Comparison of ENCODE assay signal across 27 cellular contexts in genomic region chrX:40964633-40965586, GRCh38.
DNase-seq lines count a peak whose midpoint lies in the region; ATAC-seq, FAIRE-seq and TF ChIP-seq lines count a peak whose summit lies in the region.
"Had no signal": no experiment of that assay in that cellular context is flagged by ENCODE, and none has a peak within 500 bp of the region (broad histone marks: within the 10 kb centered on the region; RNA-seq: fewer than 3 reads in every experiment).

No MANE protein-coding gene starts in this region.

- H3K9ac ChIP-seq in mammary epithelial cell (ENCODE audit: insufficient read depth, low read length): no peak overlapping the region
- H3K9ac ChIP-seq in astrocyte (ENCODE audit: low read length): no peak overlapping the region

- in situ Hi-C loops in mammary epithelial cell (cut with MboI; ENCODE audit: low sequenced_read_pairs in 2 of 2): loop anchor here in 1 of 2 donors (25.0 kb wide), 1 partner anchor 147 kb away; no protein-coding TSS in a partner anchor

- H3K9me3 ChIP-seq in mammary epithelial cell (replicated peaks; ENCODE audit: insufficient read depth, low read length) (no peaks in the 10 kb centered on the region), breast epithelium (peaks cover 0 to 10% of the 10 kb centered on the region in 2 donors), astrocyte (ENCODE audit: insufficient read depth, low read depth, low read length) (no peaks in the 10 kb centered on the region)
- H3K9me3 ChIP-seq: BE2C, gastroesophageal sphincter, Peyer's patch had no signal

- H3K4me1 Mint-ChIP-seq in astrocyte (ENCODE audit: low read depth, unreplicated experiment) (peaks cover 9% of the 10 kb centered on the region), type B pancreatic cell (ENCODE audit: unreplicated experiment) (no peaks in the 10 kb centered on the region)
- no peaks in the 10 kb centered on the region for H3K4me1 Mint-ChIP-seq in activated T-cell treated with anti-CD3 and anti-CD28 coated beads, Interleukin-2, amount 50 U/mL, for 72 hours (ENCODE audit: low read depth)
- H3K4me1 Mint-ChIP-seq: activated naive CD4-positive, alpha-beta T cell treated with anti-CD3 and anti-CD28 coated beads, Interleukin-2, amount 10 ng/mL, durations not matched to agents 7 days and 5 days had no signal

- dilution Hi-C loops in mammary epithelial cell (cut with HindIII; ENCODE audit: low sequenced_read_pairs): no loop called here

- H3K4me3 ChIP-seq in mammary epithelial cell (replicated peaks in 1 of 3; ENCODE audit: insufficient read depth in 1 of 3, low read depth in 2 of 3, low read length in 3 of 3): no peak overlapping the region
- H3K4me3 ChIP-seq in breast epithelium: no peak overlapping the region
- H3K4me3 ChIP-seq in astrocyte (ENCODE audit: insufficient read depth, low read depth, low read length): no peak overlapping the region
- H3K4me3 ChIP-seq: gastroesophageal sphincter, Peyer's patch, SK-N-MC, stomach, upper lobe of left lung had no signal

- peak; percentile 81 for FAIRE-seq in astrocyte (lab: Jason Lieb, UNC)
- FAIRE-seq: A204.1 had no signal

- H3K36me3 ChIP-seq in mammary epithelial cell (ENCODE audit: insufficient read depth, low read length) (no peaks in the 10 kb centered on the region), breast epithelium (no peaks in the 10 kb centered on the region), astrocyte (ENCODE audit: insufficient read depth, low read length) (no peaks in the 10 kb centered on the region)
- H3K36me3 ChIP-seq: BE2C, gastroesophageal sphincter, Peyer's patch, stomach, upper lobe of left lung had no signal

- H3K9me3 Mint-ChIP-seq in astrocyte (ENCODE audit: unreplicated experiment) (peaks cover 1% of the 10 kb centered on the region), type B pancreatic cell (peaks cover 17% of the 10 kb centered on the region)
- H3K9me3 Mint-ChIP-seq in activated T-cell treated with anti-CD3 and anti-CD28 coated beads, Interleukin-2, amount 50 U/mL, for 72 hours: peaks cover 0 to 2% of the 10 kb centered on the region in 2 donors
- H3K9me3 Mint-ChIP-seq: activated naive CD4-positive, alpha-beta T cell treated with anti-CD3 and anti-CD28 coated beads, Interleukin-2, amount 10 ng/mL, durations not matched to agents 7 days and 5 days had no signal

- H3K27ac Mint-ChIP-seq in astrocyte (ENCODE audit: unreplicated experiment) (peak overlapping the region; percentile 66), type B pancreatic cell (no peak overlapping the region)
- H3K27ac Mint-ChIP-seq in activated T-cell treated with anti-CD3 and anti-CD28 coated beads, Interleukin-2, amount 50 U/mL, for 72 hours: no peak overlapping the region
- H3K27ac Mint-ChIP-seq: activated CD8-positive, alpha-beta T cell treated with anti-CD3 and anti-CD28 coated beads, Interleukin-2, amount 10 ng/mL, durations not matched to agents 7 days and 5 days; activated naive CD4-positive, alpha-beta T cell treated with anti-CD3 and anti-CD28 coated beads, Interleukin-2, amount 10 ng/mL, durations not matched to agents 7 days and 5 days; progenitor cell of endocrine pancreas; T-helper 2 cell treated with Interferon-gamma antibody and Interleukin-4, amounts not matched to agents 5 μg/mL and 100 μg/mL, for 36 hours had no signal

- H4K20me1 ChIP-seq in mammary epithelial cell (ENCODE audit: insufficient read depth, low read length) (no peaks in the 10 kb centered on the region), astrocyte (ENCODE audit: insufficient read depth, low read length) (no peaks in the 10 kb centered on the region)

- H3K27me3 ChIP-seq in mammary epithelial cell (ENCODE audit: insufficient read depth, low read length) (no peaks in the 10 kb centered on the region), breast epithelium (peaks cover 0 to 13% of the 10 kb centered on the region in 2 donors), astrocyte (ENCODE audit: insufficient read depth, low read length) (no peaks in the 10 kb centered on the region)
- H3K27me3 ChIP-seq: BE2C, gastroesophageal sphincter, Peyer's patch, stomach, upper lobe of left lung had no signal

- no peak overlapping the region for H3K4me3 Mint-ChIP-seq in astrocyte (ENCODE audit: unreplicated experiment)
- no peak overlapping the region for H3K4me3 Mint-ChIP-seq in type B pancreatic cell
- H3K4me3 Mint-ChIP-seq in activated T-cell treated with anti-CD3 and anti-CD28 coated beads, Interleukin-2, amount 50 U/mL, for 72 hours: no peak overlapping the region
- H3K4me3 Mint-ChIP-seq: activated CD8-positive, alpha-beta T cell treated with anti-CD3 and anti-CD28 coated beads, Interleukin-2, amount 10 ng/mL, durations not matched to agents 7 days and 5 days; activated naive CD4-positive, alpha-beta T cell treated with anti-CD3 and anti-CD28 coated beads, Interleukin-2, amount 10 ng/mL, durations not matched to agents 7 days and 5 days; activated T-cell treated with anti-CD3 and anti-CD28 coated beads, Interleukin-2, amount 50 U/mL, for 4 hours; T-helper 2 cell treated with Interferon-gamma antibody and Interleukin-4, amounts not matched to agents 5 μg/mL and 100 μg/mL, for 36 hours had no signal

- H3K4me1 ChIP-seq in mammary epithelial cell (ENCODE audit: insufficient read depth, low read length) (peaks cover 8% of the 10 kb centered on the region), breast epithelium (no peaks in the 10 kb centered on the region), astrocyte (ENCODE audit: insufficient read depth, low read length) (no peaks in the 10 kb centered on the region)
- H3K4me1 ChIP-seq: BE2C, gastroesophageal sphincter, Peyer's patch, stomach had no signal

- TF ChIP-seq CTCF in mammary epithelial cell (conservative IDR thresholded peaks at IDR 0.05 in 1 of 2, IDR thresholded peaks at IDR 0.05 in 1 of 2; ENCODE audit: extremely low read depth in 1 of 2, insufficient read depth in 1 of 2, low read depth in 1 of 2, low read length in 2 of 2) (no peak), breast epithelium (IDR thresholded peaks at IDR 0.05) (no peak), astrocyte (IDR thresholded peaks at IDR 0.05; ENCODE audit: insufficient read depth, low read depth, low read length) (no peak), type B pancreatic cell (conservative IDR thresholded peaks at IDR 0.05) (no peak)

- ATAC-seq in HG03439 (IDR thresholded peaks at IDR 0.05; ENCODE audit: unreplicated experiment): no peak
- ATAC-seq in activated T-cell treated with anti-CD3 and anti-CD28 coated beads, Interleukin-2, amount 50 U/mL, for 72 hours (replicated peaks in 1 of 2): no peak
- ATAC-seq: activated CD8-positive, alpha-beta T cell treated with anti-CD3 and anti-CD28 coated beads, Interleukin-2, amount 10 ng/mL, durations not matched to agents 7 days and 5 days; activated T-cell treated with anti-CD3 and anti-CD28 coated beads, Interleukin-2, amount 50 U/mL, for 4 hours; esophagus mucosa; gastroesophageal sphincter had no signal

- BruUV-seq in mammary epithelial cell (replicated peaks; lab: Mats Ljungman, UMichigan): no TSS peak

- H2AFZ ChIP-seq in mammary epithelial cell (ENCODE audit: low read depth, low read length) (no peak overlapping the region), astrocyte (ENCODE audit: low read depth, low read length) (no peak overlapping the region)

- intact Hi-C loops in mammary epithelial cell (cut with micrococcal nuclease) (no loop called here), breast epithelium (cut with DNase I; ENCODE audit: low total_unique reads) (no loop called here)

- CTCF ChIA-PET in mammary epithelial cell (lab: Charles Lee; ENCODE audit: low non-redundant PET): no interaction called here

- peaks cover 3% of the 10 kb centered on the region for H3K36me3 Mint-ChIP-seq in astrocyte (ENCODE audit: low read depth, unreplicated experiment)
- H3K36me3 Mint-ChIP-seq in type B pancreatic cell: no peaks in the 10 kb centered on the region
- peaks cover 0 to 4% of the 10 kb centered on the region in 2 donors for H3K36me3 Mint-ChIP-seq in activated T-cell treated with anti-CD3 and anti-CD28 coated beads, Interleukin-2, amount 50 U/mL, for 72 hours (ENCODE audit: insufficient read depth in 2 of 2)
- H3K36me3 Mint-ChIP-seq: activated naive CD4-positive, alpha-beta T cell treated with anti-CD3 and anti-CD28 coated beads, Interleukin-2, amount 10 ng/mL, durations not matched to agents 7 days and 5 days had no signal

- H3K27me3 Mint-ChIP-seq in astrocyte (ENCODE audit: low read depth, unreplicated experiment): no peaks in the 10 kb centered on the region
- H3K27me3 Mint-ChIP-seq in type B pancreatic cell: no peaks in the 10 kb centered on the region
- peaks cover 30% of the 10 kb centered on the region for H3K27me3 Mint-ChIP-seq in activated T-cell treated with anti-CD3 and anti-CD28 coated beads, Interleukin-2, amount 50 U/mL, for 72 hours (ENCODE audit: low read depth)
- H3K27me3 Mint-ChIP-seq: activated naive CD4-positive, alpha-beta T cell treated with anti-CD3 and anti-CD28 coated beads, Interleukin-2, amount 10 ng/mL, durations not matched to agents 7 days and 5 days; progenitor cell of endocrine pancreas had no signal

- 66% methylated on average over 4 of the region's 4 CpGs for WGBS in mammary epithelial cell (ENCODE audit: low coverage, missing lambda C conversion rate)

- peak; percentile 51 for DNase-seq in mammary epithelial cell
- DNase-seq in breast epithelium (ENCODE audit: low spot score in 2 of 2): no peak
- DNase-seq in astrocyte (ENCODE audit: low read depth): peak; percentile 8
- DNase-seq in lung microvascular endothelial cell (ENCODE audit: low read depth in 2 of 2): peak; percentile 9 to 19
- no peak for DNase-seq in type B pancreatic cell (ENCODE audit: extremely low spot score, unreplicated experiment)
- DNase-seq in SHP77 (lab: John Stamatoyannopoulos, UW): no peak
- DNase-seq in activated T-cell treated with anti-CD3 and anti-CD28 coated beads, Interleukin-2, amount 50 U/mL, for 72 hours: no peak
- DNase-seq: activated CD8-positive, alpha-beta T cell treated with anti-CD3 and anti-CD28 coated beads, Interleukin-2, amount 10 ng/mL, durations not matched to agents 7 days and 5 days; activated naive CD4-positive, alpha-beta T cell treated with anti-CD3 and anti-CD28 coated beads, Interleukin-2, amount 10 ng/mL, durations not matched to agents 7 days and 5 days; activated T-cell treated with anti-CD3 and anti-CD28 coated beads, Interleukin-2, amount 50 U/mL, for 4 hours; BE2C; central memory CD4-positive, alpha-beta T cell; GF-D8; Kasumi-1; NCI-H1092; NCI-H2029; Peyer's patch; stimulated activated CD4-positive, alpha-beta T cell treated with anti-CD3 and anti-CD28 coated beads, Interleukin-4, amount 100 ng/mL, for 24 hours; stomach; upper lobe of left lung had no signal

- no peaks in the 10 kb centered on the region for H3K79me2 ChIP-seq in mammary epithelial cell (ENCODE audit: insufficient read depth, low read length)
- H3K79me2 ChIP-seq in astrocyte (ENCODE audit: insufficient read depth, low read length): no peaks in the 10 kb centered on the region

- H3K4me2 ChIP-seq in mammary epithelial cell (ENCODE audit: insufficient read depth, low read depth, low read length) (no peak overlapping the region), astrocyte (ENCODE audit: low read length) (no peak overlapping the region)

- H3K27ac ChIP-seq in mammary epithelial cell (ENCODE audit: insufficient read depth, low read depth, low read length): no peak overlapping the region
- H3K27ac ChIP-seq in breast epithelium: no peak overlapping the region
- H3K27ac ChIP-seq in astrocyte (ENCODE audit: low read depth, low read length): no peak overlapping the region
- H3K27ac ChIP-seq: gastroesophageal sphincter, Peyer's patch, SK-N-MC had no signal

- no peak for TF ChIP-seq POLR2A in breast epithelium (IDR thresholded peaks at IDR 0.05)

Comparison
In these comparisons a context has a peak if more than half of its experiments do, and no peak if none do; other contexts are left out.
1. DNase-seq: peak in mammary epithelial cell (single experiment), astrocyte (single experiment) and lung microvascular endothelial cell (2 of 2); none in breast epithelium (0 of 2), type B pancreatic cell (single experiment), SHP77 (0 of 2) and activated T-cell treated with anti-CD3 and anti-CD28 coated beads, Interleukin-2, amount 50 U/mL, for 72 hours (0 of 2).